12 cellular contexts compared by ENCODE assay signal in genomic region chr4:52869196-52869595, GRCh38. TPM values are rescaled to one million over a fixed set of nuclear protein-coding genes. Genes with fewer than 3 reads are reported as not detected.
A peak's percentile ranks its signal among the peaks of the same experiment; 100 is the strongest.
DNase-seq lines count a peak whose midpoint lies in the region; ATAC-seq and TF ChIP-seq lines count a peak whose summit lies in the region.
"Had no signal": no experiment of that assay in that cellular context is flagged by ENCODE, and none has a peak within 500 bp of the region (broad histone marks: within the 10 kb centered on the region; RNA-seq: fewer than 3 reads in every experiment).

No MANE protein-coding gene starts in this region.

- H3K9ac ChIP-seq in adipocyte (ENCODE audit: low read length): peak overlapping the region; percentile 67

- H3K4me1 ChIP-seq in adipocyte (ENCODE audit: control insufficient read depth, insufficient read depth, low read length): peaks cover 32% of the 10 kb centered on the region
- H3K4me1 ChIP-seq in left ventricle myocardium inferior: peaks cover 80% of the 10 kb centered on the region

- no peak for ATAC-seq in GM19035 (IDR thresholded peaks at IDR 0.05; ENCODE audit: unreplicated experiment)

- TF ChIP-seq CTCF in left ventricle myocardium inferior (IDR thresholded peaks at IDR 0.05; ENCODE audit: borderline replicate concordance) (no peak), GM13976 (IDR thresholded peaks at IDR 0.05; ENCODE audit: borderline replicate concordance, control extremely low read depth, extremely low read depth, insufficient read depth, missing control alignments) (no peak)

- H3K9me3 ChIP-seq in adipocyte (ENCODE audit: control insufficient read depth, low read length): no peaks in the 10 kb centered on the region
- H3K9me3 ChIP-seq in left ventricle myocardium inferior (replicated peaks): no peaks in the 10 kb centered on the region

- no peaks in the 10 kb centered on the region for H3K27me3 ChIP-seq in adipocyte (replicated peaks; ENCODE audit: control insufficient read depth, insufficient read depth, low read length)
- H3K27me3 ChIP-seq in left ventricle myocardium inferior (ENCODE audit: low read depth): no peaks in the 10 kb centered on the region
- H3K27me3 ChIP-seq: brain microvascular endothelial cell had no signal

- intact Hi-C loops in left ventricle myocardium inferior (cut with micrococcal nuclease): loop anchor here (10.0 kb wide), 1 partner anchor 144 kb away; no protein-coding TSS in a partner anchor

- peak; percentile 35 for DNase-seq in GM04504 (ENCODE audit: low read depth)
- DNase-seq in adipocyte (ENCODE audit: low read depth): peak; percentile 33
- peak; percentile 75 for DNase-seq in left ventricle myocardium inferior
- peak; percentile 41 for DNase-seq in skeletal muscle cell (ENCODE audit: low read depth)
- DNase-seq in NCI-H1436 (lab: John Stamatoyannopoulos, UW): no peak
- DNase-seq in GM13976 (ENCODE audit: low spot score): no peak
- DNase-seq in DMS53 treated with DMSO at 0.1 percent for 48 hours (lab: John Stamatoyannopoulos, UW; ENCODE audit: unreplicated experiment): no peak
- DNase-seq: activated CD4-positive, alpha-beta T cell treated with anti-CD3 and anti-CD28 coated beads, Interleukin-2, amount 50 U/mL, for 48 hours; brain microvascular endothelial cell; KG1 had no signal

- peaks cover 32% of the 10 kb centered on the region for H3K36me3 ChIP-seq in adipocyte (ENCODE audit: control insufficient read depth, insufficient read depth, low read length, severe bottlenecking)
- no peaks in the 10 kb centered on the region for H3K36me3 ChIP-seq in left ventricle myocardium inferior
- H3K36me3 ChIP-seq: brain microvascular endothelial cell had no signal

- in situ Hi-C loops in GM13976 (cut with MboI; ENCODE audit: low sequenced_read_pairs, unreplicated experiment): no loop called here

- peak overlapping the region; percentile 65 for H3K27ac ChIP-seq in left ventricle myocardium inferior (replicated peaks)
- H3K27ac ChIP-seq: brain microvascular endothelial cell, RWPE1 had no signal

- H3K4me3 ChIP-seq in adipocyte (ENCODE audit: low read length) (peak overlapping the region; percentile 59), left ventricle myocardium inferior (peak overlapping the region; percentile 7), skeletal muscle cell (ENCODE audit: low read depth, low read length) (no peak overlapping the region)

RNA-seq across cellular contexts. Expression of gene RASL11B, which starts 7.1 kb away (rescaled TPM):
- total RNA-seq in left ventricle myocardium inferior: 8.7 TPM

Comparison
In these comparisons a context has a peak if more than half of its experiments do, and no peak if none do; other contexts are left out.
1. DNase-seq: peak in GM04504 (single experiment), adipocyte (single experiment), left ventricle myocardium inferior (single experiment) and skeletal muscle cell (single experiment); none in NCI-H1436 (single experiment), GM13976 (single experiment) and DMS53 treated with DMSO at 0.1 percent for 48 hours (single experiment).